Comparison of ENCODE assay signal across 20 cellular contexts in the genomic region with DNA sequence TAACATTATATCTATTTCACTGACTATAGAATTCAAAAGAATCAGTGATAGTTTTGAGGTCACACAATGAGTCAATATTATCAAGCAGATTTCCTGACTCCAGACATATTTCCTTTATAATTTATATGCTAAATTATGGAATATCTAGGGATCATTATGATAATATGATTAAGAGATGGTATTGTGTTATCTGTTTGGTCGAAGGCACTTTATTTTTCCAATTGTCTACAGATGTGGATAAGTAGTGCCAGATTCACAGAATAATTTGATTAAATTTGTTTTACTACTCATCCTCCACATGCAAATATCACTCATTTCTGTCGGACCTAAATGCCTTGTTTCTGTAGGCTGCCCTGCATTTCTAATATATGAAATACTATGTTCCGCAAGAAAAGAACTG. TPM values are rescaled to one million over a fixed set of nuclear protein-coding genes. Genes with fewer than 3 reads are reported as not detected.
"Had no signal": no experiment of that assay in that cellular context is flagged by ENCODE, and none has a peak within 500 bp of the region (broad histone marks: within the 10 kb centered on the region; RNA-seq: fewer than 3 reads in every experiment).

No MANE protein-coding gene starts in this region.

- H3K36me3 ChIP-seq: Peyer's patch had no signal

- H3K4me2 ChIP-seq: PC-9 had no signal

- DNase-seq: Karpas-422, KBM-7, MG63, NCI-H1092 treated with DMSO at 0.1 percent for 48 hours, NCI-H1436, NCI-H187, NCI-H2029 treated with DMSO at 0.1 percent for 48 hours, NCI-H2227 treated with DMSO at 0.1 percent for 48 hours, NCI-H524, NCI-H69, NCI-H774, OCI-M1, PC-9, Peyer's patch, SHP77 treated with DMSO at 0.1 percent for 48 hours, SJCRH30, SW 1271, T-cell had no signal

- H3K9me3 ChIP-seq: Peyer's patch had no signal

- H3K27me3 ChIP-seq: MG63, SJCRH30 had no signal

- H3K27ac ChIP-seq: PC-9, Peyer's patch, SJCRH30 had no signal

- H2AFZ ChIP-seq: PC-9 had no signal

- H3K4me3 ChIP-seq: MG63, PC-9, Peyer's patch, SJCRH30 had no signal

- ATAC-seq: Right ventricle myocardium inferior, T-cell had no signal

RNA-seq across cellular contexts. Expression of a gene that starts 4.4 kb away (rescaled TPM):
- total RNA-seq: HT-29, PC-9 had no signal
